In genomic region chr12:46560874-46561273, GRCh38 we compare ENCODE assay signal across 16 cellular contexts.
"Had no signal": no experiment of that assay in that cellular context is flagged by ENCODE, and none has a peak within 500 bp of the region (broad histone marks: within the 10 kb centered on the region; RNA-seq: fewer than 3 reads in every experiment).

No MANE protein-coding gene starts in this region.

- H3K27ac ChIP-seq: heart left ventricle, upper lobe of right lung, VCaP had no signal

- H3K9me3 ChIP-seq: upper lobe of right lung had no signal

- DNase-seq: activated CD4-positive, alpha-beta memory T cell treated with anti-CD3 and anti-CD28 coated beads, Interleukin-2, amount 10 ng/mL, durations not matched to agents 7 days and 5 days; activated CD8-positive, alpha-beta memory T cell treated with anti-CD3 and anti-CD28 coated beads, Interleukin-2, amount 50 U/mL, for 4 hours; activated gamma-delta T cell treated with Interleukin-2 at 50 U/mL for 16 hours; activated naive CD8-positive, alpha-beta T cell treated with anti-CD3 and anti-CD28 coated beads for 36 hours; activated T-cell treated with anti-CD3 and anti-CD28 coated beads, Interleukin-2, amount 50 U/mL, for 72 hours; anterior cingulate cortex; foreskin melanocyte; heart left ventricle; occipital lobe; stimulated activated CD4-positive, alpha-beta T cell treated with anti-CD3 and anti-CD28 coated beads, Interleukin-2, amount 100 ng/mL, for 48 hours; stimulated activated CD8-positive, alpha-beta memory T cell treated with anti-CD3 and anti-CD28 coated beads, Interleukin-4, amount 100 ng/mL, for 48 hours; stimulated activated naive CD8-positive, alpha-beta T cell treated with anti-CD3 and anti-CD28 coated beads, Interleukin-15, Interleukin-2, amounts not matched to agents 100 U/mL and 50 U/mL, for 24 hours; upper lobe of right lung had no signal

- H3K27me3 ChIP-seq: heart left ventricle, upper lobe of right lung had no signal

- H3K4me3 ChIP-seq: heart left ventricle, upper lobe of right lung had no signal

- ATAC-seq: activated T-cell treated with anti-CD3 and anti-CD28 coated beads, Interleukin-2, amount 50 U/mL, for 72 hours; heart left ventricle; natural killer cell treated with Interleukin-12 subunit alpha and Interleukin-12 subunit beta and Interleukin-15 and Interleukin-18, amount 100 ng/mL, for 72 hours; sciatic nerve; stimulated activated naive CD8-positive, alpha-beta T cell treated with anti-CD3 and anti-CD28 coated beads, Interleukin-15, Interleukin-2, amounts not matched to agents 100 U/mL and 50 U/mL, for 24 hours; upper lobe of right lung had no signal

- H3K36me3 ChIP-seq: heart left ventricle, upper lobe of right lung had no signal

- H3K4me1 ChIP-seq: upper lobe of right lung had no signal
